ENCODE assay signal across 28 cellular contexts in genomic region chr5:54215233-54215736, GRCh38.
DNase-seq lines count a peak whose midpoint lies in the region; ATAC-seq and TF ChIP-seq lines count a peak whose summit lies in the region.
"Had no signal": no experiment of that assay in that cellular context is flagged by ENCODE, and none has a peak within 500 bp of the region (broad histone marks: within the 10 kb centered on the region; RNA-seq: fewer than 3 reads in every experiment).

No MANE protein-coding gene starts in this region.

- ATAC-seq in HG03565 (IDR thresholded peaks at IDR 0.05; ENCODE audit: unreplicated experiment): no peak
- ATAC-seq in HG03571 (IDR thresholded peaks at IDR 0.05; ENCODE audit: unreplicated experiment): no peak
- ATAC-seq: pancreas, T-helper 17 cell had no signal

- no peaks in the 10 kb centered on the region for H3K27me3 ChIP-seq in WERI-Rb-1 (ENCODE audit: insufficient read depth, low read depth, severe bottlenecking)
- H3K27me3 ChIP-seq: pancreas, SJCRH30, transverse colon had no signal

- no peak overlapping the region for H3K4me3 ChIP-seq in WERI-Rb-1 (ENCODE audit: low read depth, low read length)
- H3K4me3 ChIP-seq: lung, pancreas, PC-9, SJCRH30, transverse colon had no signal

- DNase-seq in DMS 273 (lab: John Stamatoyannopoulos, UW; ENCODE audit: unreplicated experiment) (peak; percentile 6), DMS 273 treated with DMSO at 0.1 percent for 48 hours (lab: John Stamatoyannopoulos, UW) (no peak), WERI-Rb-1 (peak; percentile 64), iPS-NIHi11 (ENCODE audit: low spot score) (peak; percentile 30), KG1 (lab: John Stamatoyannopoulos, UW) (no peak), substantia nigra (lab: John Stamatoyannopoulos, UW) (no peak)
- DNase-seq: activated B cell treated with CpG ODN at 0.5 μM for 24 hours; activated CD4-positive, alpha-beta memory T cell treated with anti-CD3 and anti-CD28 coated beads for 36 hours; activated naive CD4-positive, alpha-beta T cell treated with Interleukin-2 at 50 U/mL for 16 hours; activated T-cell treated with anti-CD3 and anti-CD28 coated beads for 4 hours; BE2C; effector CD8-positive, alpha-beta T cell; GDM1; HCEC 1CT; head of caudate nucleus; NCI-H2081; NCI-H510A treated with DMSO at 0.1 percent for 48 hours; pancreas; PC-9; SJCRH30; stimulated activated CD4-positive, alpha-beta T cell treated with anti-CD3 and anti-CD28 coated beads, Interleukin-1b, Interleukin-23, amount 100 ng/mL, for 48 hours; stimulated activated naive CD4-positive, alpha-beta T cell treated with Interleukin-2 at 50 U/mL for 16 hours; T-helper 17 cell; transverse colon had no signal

- no peaks in the 10 kb centered on the region for H3K36me3 ChIP-seq in WERI-Rb-1
- H3K36me3 ChIP-seq: BE2C, pancreas, SJCRH30, transverse colon had no signal

- H3K9me3 ChIP-seq in WERI-Rb-1 (ENCODE audit: severe bottlenecking): no peaks in the 10 kb centered on the region
- H3K9me3 ChIP-seq: BE2C, pancreas, SJCRH30, transverse colon had no signal

- TF ChIP-seq CTCF in WERI-Rb-1 (IDR thresholded peaks at IDR 0.05; ENCODE audit: low read depth, low read length): no peak

- H3K27ac ChIP-seq in WERI-Rb-1: no peak overlapping the region
- H3K27ac ChIP-seq in substantia nigra (ENCODE audit: low read depth, low read length, poor library complexity, severe bottlenecking): no peak overlapping the region
- H3K27ac ChIP-seq: 22Rv1, pancreas, PC-9, SJCRH30, transverse colon had no signal

Comparison
In these comparisons a context has a peak if more than half of its experiments do, and no peak if none do; other contexts are left out.
1. DNase-seq: peak in DMS 273 (single experiment), WERI-Rb-1 (single experiment) and iPS-NIHi11 (single experiment); none in DMS 273 treated with DMSO at 0.1 percent for 48 hours (single experiment), KG1 (single experiment) and substantia nigra (0 of 49).